Comparison of ENCODE assay signal across 10 cellular contexts in genomic region chr5:43309122-43309521, GRCh38. TPM values are rescaled to one million over a fixed set of nuclear protein-coding genes. Genes with fewer than 3 reads are reported as not detected.
DNase-seq lines count a peak whose midpoint lies in the region; ATAC-seq and TF ChIP-seq lines count a peak whose summit lies in the region.
"Had no signal": no experiment of that assay in that cellular context is flagged by ENCODE, and none has a peak within 500 bp of the region (broad histone marks: within the 10 kb centered on the region; RNA-seq: fewer than 3 reads in every experiment).

No MANE protein-coding gene starts in this region.

- H3K4me3 Mint-ChIP-seq in dendritic cell treated with granulocyte-macrophage colony-stimulating factor and Interleukin-4, amounts not matched to agents 40 ng/mL and 50 ng/mL, for 4 days, result peak overlapping the region; percentile 24
- H3K4me3 Mint-ChIP-seq in neural crest cell, result peak overlapping the region; percentile 97
- H3K4me3 Mint-ChIP-seq: activated B cell treated with CpG ODN at 0.5 μM for 24 hours had no signal

- peak overlapping the region; percentile 72; the same call in 1 of the 2 replicates for H3K4me2 ChIP-seq in OCI-LY7 (ENCODE audit: low read length)

- peaks cover 6% of the 10 kb centered on the region for H3K9me3 Mint-ChIP-seq in dendritic cell treated with granulocyte-macrophage colony-stimulating factor and Interleukin-4, amounts not matched to agents 40 ng/mL and 50 ng/mL, for 4 days
- H3K9me3 Mint-ChIP-seq in neural crest cell, result peaks cover 3% of the 10 kb centered on the region
- H3K9me3 Mint-ChIP-seq: activated B cell treated with CpG ODN at 0.5 μM for 24 hours had no signal

- peaks cover 48% of the 10 kb centered on the region for H3K4me1 Mint-ChIP-seq in dendritic cell treated with granulocyte-macrophage colony-stimulating factor and Interleukin-4, amounts not matched to agents 40 ng/mL and 50 ng/mL, for 4 days (ENCODE audit: low read depth)
- peaks cover 68% of the 10 kb centered on the region for H3K4me1 Mint-ChIP-seq in neural crest cell

- H3K36me3 Mint-ChIP-seq in dendritic cell treated with granulocyte-macrophage colony-stimulating factor and Interleukin-4, amounts not matched to agents 40 ng/mL and 50 ng/mL, for 4 days (ENCODE audit: low read depth), result peaks cover 53% of the 10 kb centered on the region
- peaks cover 19% of the 10 kb centered on the region for H3K36me3 Mint-ChIP-seq in neural crest cell (ENCODE audit: low read depth)

- 0 out of 2 replicates have a peak overlapping the region, but pooled peaks have one; percentile 4 for H3K4me3 ChIP-seq in GM06990 (replicated peaks; ENCODE audit: low read depth, low read length)
- H3K4me3 ChIP-seq in OCI-LY7 (ENCODE audit: low read depth, low read length, poor library complexity, severe bottlenecking), result no peak overlapping the region

- no peak overlapping the region for H2AFZ ChIP-seq in OCI-LY7 (ENCODE audit: low read length)

- H3K27me3 Mint-ChIP-seq in dendritic cell treated with granulocyte-macrophage colony-stimulating factor and Interleukin-4, amounts not matched to agents 40 ng/mL and 50 ng/mL, for 4 days, result no peaks in the 10 kb centered on the region
- H3K27me3 Mint-ChIP-seq in neural crest cell (ENCODE audit: low read depth), result no peaks in the 10 kb centered on the region
- H3K27me3 Mint-ChIP-seq: activated B cell treated with CpG ODN at 0.5 μM for 24 hours had no signal

- H3K27me3 ChIP-seq in GM06990 (replicated peaks; ENCODE audit: control insufficient read depth, insufficient read depth, low read length), result no peaks in the 10 kb centered on the region

- ATAC-seq in HG02852 (IDR thresholded peaks at IDR 0.05; ENCODE audit: unreplicated experiment), result no peak

- no peaks in the 10 kb centered on the region for H3K9me3 ChIP-seq in OCI-LY7 (ENCODE audit: low read length)

- no peak overlapping the region for H3K27ac ChIP-seq in OCI-LY7 (ENCODE audit: low read depth, low read length, poor library complexity, severe bottlenecking)

- intact Hi-C loops in OCI-LY7 (cut with micrococcal nuclease; ENCODE audit: unreplicated experiment), result no loop called here
- intact Hi-C loops in dendritic cell treated with granulocyte-macrophage colony-stimulating factor and Interleukin-4, amounts not matched to agents 40 ng/mL and 50 ng/mL, for 4 days (cut with micrococcal nuclease), result loop anchor here (5.0 kb wide), 1 partner anchor 397 kb away; no protein-coding TSS in a partner anchor

- H3K27ac Mint-ChIP-seq in dendritic cell treated with granulocyte-macrophage colony-stimulating factor and Interleukin-4, amounts not matched to agents 40 ng/mL and 50 ng/mL, for 4 days, result no peak overlapping the region
- H3K27ac Mint-ChIP-seq in neural crest cell (ENCODE audit: unreplicated experiment), result peak overlapping the region; percentile 40
- H3K27ac Mint-ChIP-seq: activated B cell treated with CpG ODN at 0.5 μM for 24 hours had no signal

- H3K9me2 ChIP-seq in OCI-LY7 (ENCODE audit: insufficient read depth, low read length), result no peaks in the 10 kb centered on the region

- H4K20me1 ChIP-seq in OCI-LY7 (ENCODE audit: insufficient read depth, low read length), result peaks cover 45% of the 10 kb centered on the region; the same call in 1 of the 2 replicates

- BruUV-seq in OCI-LY7 (replicated peaks; lab: Mats Ljungman, UMichigan), result no TSS peak

- TF ChIP-seq CTCF in GM06990 (IDR thresholded peaks at IDR 0.05; ENCODE audit: insufficient read depth, low read length, poor library complexity, severe bottlenecking), result no peak
- no peak for TF ChIP-seq CTCF in OCI-LY7 (conservative IDR thresholded peaks at IDR 0.05; ENCODE audit: low read length)
- no peak for TF ChIP-seq CTCF in neural crest cell (conservative IDR thresholded peaks at IDR 0.05)

- H3K4me1 ChIP-seq in OCI-LY7 (ENCODE audit: insufficient read depth, low read length, poor library complexity, severe bottlenecking), result peaks cover 58% of the 10 kb centered on the region

- H3K36me3 ChIP-seq in GM06990 (ENCODE audit: control insufficient read depth, insufficient read depth, low read length), result no peaks in the 10 kb centered on the region; the same call in 1 of the 2 replicates
- H3K36me3 ChIP-seq in OCI-LY7 (ENCODE audit: insufficient read depth, low read length), result peaks cover 66% of the 10 kb centered on the region

- POLR2A ChIA-PET in OCI-LY7 (lab: Charles Lee), result interaction anchor here (0.5 to 2.3 kb wide), 7 partner anchors 11 to 315 kb away, joined by 3 to 7 read pairs (median 3); no protein-coding TSS in a partner anchor

- CTCF ChIA-PET in OCI-LY7 (lab: Charles Lee; ENCODE audit: unreplicated experiment), result no interaction called here

- H3K79me2 ChIP-seq in OCI-LY7 (ENCODE audit: insufficient read depth, low read depth, low read length), result peaks cover 89% of the 10 kb centered on the region

- no peak for DNase-seq in GM06990 (ENCODE audit: extremely low read depth, insufficient read length)
- no peak for DNase-seq in OCI-LY7 (ENCODE audit: low spot score)
- DNase-seq in neural crest cell (ENCODE audit: low read depth, low spot score), result no peak
- DNase-seq in Ammon's horn (ENCODE audit: low spot score), result no peak
- DNase-seq in activated effector memory CD4-positive, alpha-beta T cell treated with anti-CD3 and anti-CD28 coated beads, Interleukin-2, amount 50 U/mL, for 16 hours, result no peak
- DNase-seq in HK-2 (ENCODE audit: unreplicated experiment), result no peak
- DNase-seq: activated B cell treated with CpG ODN at 0.5 μM for 24 hours, NCI-H2227 treated with DMSO at 0.1 percent for 48 hours had no signal

RNA-seq across cellular contexts. Expression of gene HMGCS1, which starts 4.1 kb away (rescaled TPM):
- total RNA-seq in OCI-LY7 (2014; rRNA removed; shearing (Covaris generic)), result 59.5 and 66.9 TPM in 2 replicates
- total RNA-seq in OCI-LY7 (2022) (202 and 236 TPM in 2 replicates), neural crest cell (518 and 529 TPM in 2 replicates)
